ENCODE assay signal across 8 cellular contexts in the genomic region with DNA sequence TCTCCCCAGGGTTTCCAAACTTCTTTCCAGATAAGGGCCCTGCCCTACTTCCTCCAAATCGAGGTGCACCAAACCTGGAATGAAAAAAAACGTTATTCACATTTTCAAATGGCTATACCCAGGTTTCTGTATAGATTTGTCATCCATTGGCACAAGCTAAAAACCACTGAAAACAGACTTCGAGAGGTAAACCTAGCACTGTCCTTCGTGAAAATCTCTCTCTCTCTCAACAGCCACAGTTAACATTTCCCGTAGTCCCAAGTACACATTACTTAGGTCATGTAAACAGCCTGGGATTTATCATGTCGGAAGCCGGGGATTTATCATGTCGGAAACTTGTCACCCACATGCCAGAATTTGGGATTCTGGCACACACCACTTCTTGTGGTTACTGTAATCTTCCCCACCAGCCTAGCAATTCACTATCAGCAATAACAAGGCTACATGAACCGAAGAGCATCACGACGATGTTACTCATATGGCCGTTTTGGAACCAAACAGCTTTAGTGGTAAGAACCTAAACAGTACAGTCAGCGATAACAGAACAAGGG. TPM values are rescaled to one million over a fixed set of nuclear protein-coding genes. Genes with fewer than 3 reads are reported as not detected.
DNase-seq lines count a peak whose midpoint lies in the region; ATAC-seq, FAIRE-seq and TF ChIP-seq lines count a peak whose summit lies in the region.

No MANE protein-coding gene starts in this region.

- peak overlapping the region; percentile 99 to 100 (median 99) for H3K27ac ChIP-seq in esophagus muscularis mucosa (replicated peaks in 1 of 4)

- DNase-seq in GM19239 (ENCODE audit: insufficient read length, low spot score): no peak
- DNase-seq in RKO (ENCODE audit: low spot score): peak; percentile 69
- DNase-seq in esophagus muscularis mucosa (ENCODE audit: extremely low spot score): no peak
- DNase-seq in progenitor cell of endocrine pancreas (ENCODE audit: low spot score, unreplicated experiment): no peak
- no peak for DNase-seq in NCI-H2107 treated with DMSO at 0.1 percent for 48 hours (lab: John Stamatoyannopoulos, UW; ENCODE audit: unreplicated experiment)
- DNase-seq in stimulated activated CD4-positive, alpha-beta T cell treated with anti-CD3 and anti-CD28 coated beads, Interleukin-4, amount 100 ng/mL, for 1 hour: no peak

- peak overlapping the region; percentile 100 for H3K27ac Mint-ChIP-seq in progenitor cell of endocrine pancreas

- peaks cover 51% of the 10 kb centered on the region for H3K36me3 Mint-ChIP-seq in progenitor cell of endocrine pancreas (ENCODE audit: insufficient read depth)

- H3K4me1 Mint-ChIP-seq in progenitor cell of endocrine pancreas (ENCODE audit: low read depth): peaks cover 36% of the 10 kb centered on the region

- ATAC-seq in HG03045 (IDR thresholded peaks at IDR 0.05; ENCODE audit: unreplicated experiment): no peak
- no peak for ATAC-seq in GM21423 (IDR thresholded peaks at IDR 0.05; ENCODE audit: unreplicated experiment)

- no peaks in the 10 kb centered on the region for H3K9me3 Mint-ChIP-seq in progenitor cell of endocrine pancreas (ENCODE audit: low read depth)

- no peaks in the 10 kb centered on the region for H3K27me3 Mint-ChIP-seq in progenitor cell of endocrine pancreas

- H3K4me3 Mint-ChIP-seq in progenitor cell of endocrine pancreas (ENCODE audit: low read depth): peak overlapping the region; percentile 98

- peak overlapping the region; percentile 77 to 94 (median 90) for H3K4me3 ChIP-seq in esophagus muscularis mucosa

- WGBS in esophagus muscularis mucosa: under 1% methylated on average over 13 of the region's 13 CpGs

- no peak for TF ChIP-seq CTCF in esophagus muscularis mucosa (IDR thresholded peaks at IDR 0.05)
- no peak for TF ChIP-seq CTCF in progenitor cell of endocrine pancreas (IDR thresholded peaks at IDR 0.05; ENCODE audit: unreplicated experiment)

- intact Hi-C loops in esophagus muscularis mucosa (cut with DNase I): loop anchor here (5.0 kb wide), 1 partner anchor 147 kb away; no protein-coding TSS in a partner anchor

- FAIRE-seq in GM19239 (lab: Jason Lieb, UNC): peak; percentile 26

- no peaks in the 10 kb centered on the region for H3K9me3 ChIP-seq in esophagus muscularis mucosa

- H3K27me3 ChIP-seq in esophagus muscularis mucosa: no peaks in the 10 kb centered on the region

- H3K36me3 ChIP-seq in esophagus muscularis mucosa: peaks cover 44 to 61% (median 55%) of the 10 kb centered on the region in 4 donors

- H3K4me1 ChIP-seq in esophagus muscularis mucosa: peaks cover 61 to 74% (median 71%) of the 10 kb centered on the region in 4 donors

- TF ChIP-seq EP300 in esophagus muscularis mucosa (IDR thresholded peaks at IDR 0.05): no peak

- TF ChIP-seq POLR2A in esophagus muscularis mucosa (IDR thresholded peaks at IDR 0.05; ENCODE audit: low read depth): no peak

RNA-seq across cellular contexts. Expression of a gene that starts 1.2 kb away (rescaled TPM):
- total RNA-seq in esophagus muscularis mucosa (100 to 1,000 TPM; 422 to 728 (median 528) TPM), progenitor cell of endocrine pancreas (918 and 925 TPM in 2 replicates)

RNA-seq across cellular contexts. Expression of a gene that starts 1.9 kb away (rescaled TPM):
- total RNA-seq in esophagus muscularis mucosa (10 to 100 TPM; 24.6 to 39.5 (median 34.8) TPM), progenitor cell of endocrine pancreas (102 and 108 TPM in 2 replicates)

RNA-seq across cellular contexts. Expression of a gene that starts 8.0 kb away (rescaled TPM):
- total RNA-seq in esophagus muscularis mucosa (1 to 10 TPM; 3.2 to 5.0 (median 3.3) TPM), progenitor cell of endocrine pancreas (33.1 and 33.7 TPM in 2 replicates)

RNA-seq across cellular contexts. Expression of a gene that starts 55.9 kb away (rescaled TPM):
- 1 to 10 TPM; 2.9 to 6.6 (median 4.2) TPM for total RNA-seq in esophagus muscularis mucosa
- not detected in 2 replicates for total RNA-seq in progenitor cell of endocrine pancreas
